In the genomic region with DNA sequence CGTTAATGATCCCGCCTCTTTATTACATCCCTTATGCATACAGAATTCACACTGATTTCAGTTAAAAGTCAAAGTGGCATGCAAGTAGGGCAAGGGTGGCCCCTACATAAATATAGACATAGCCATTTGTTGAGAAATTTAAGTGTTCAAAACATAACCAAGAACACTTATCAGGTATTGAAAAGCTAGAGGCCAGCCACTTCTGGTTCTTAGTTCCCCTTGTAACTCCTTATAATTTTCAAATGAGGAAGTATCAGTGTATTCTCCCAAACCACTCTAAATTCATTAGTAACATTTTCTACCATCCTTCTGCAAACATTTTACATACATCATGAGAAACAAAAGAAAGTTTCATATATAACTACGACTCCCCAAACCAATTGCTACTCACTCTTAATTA, we compare ENCODE assay signal across 13 cellular contexts. TPM values are rescaled to one million over a fixed set of nuclear protein-coding genes. Genes with fewer than 3 reads are reported as not detected.
DNase-seq lines count a peak whose midpoint lies in the region; ATAC-seq, FAIRE-seq and TF ChIP-seq lines count a peak whose summit lies in the region.
"Had no signal": no experiment of that assay in that cellular context is flagged by ENCODE, and none has a peak within 500 bp of the region (broad histone marks: within the 10 kb centered on the region; RNA-seq: fewer than 3 reads in every experiment).

No MANE protein-coding gene starts in this region.

- ATAC-seq in GM19463 (IDR thresholded peaks at IDR 0.05; ENCODE audit: unreplicated experiment) = peak; percentile 71
- ATAC-seq in HG03039 (IDR thresholded peaks at IDR 0.05; ENCODE audit: unreplicated experiment) = peak; percentile 74
- ATAC-seq: SK-N-SH treated with all-trans-retinoic acid at 6 μM for 48 hours had no signal

- no peak for TF ChIP-seq EP300 in tibial nerve (IDR thresholded peaks at IDR 0.05)

- H3K27me3 ChIP-seq in tibial artery (no peaks in the 10 kb centered on the region), tibial nerve (no peaks in the 10 kb centered on the region)

- DNase-seq in D721Med (ENCODE audit: insufficient read length, low spot score) (no peak), NOMO-1 treated with DMSO at 0.1 percent for 48 hours (lab: John Stamatoyannopoulos, UW; ENCODE audit: unreplicated experiment) (peak; percentile 82), tibial artery (no peak), tibial nerve (ENCODE audit: low spot score in 2 of 2) (no peak)
- no peak for DNase-seq in stimulated activated CD4-positive, alpha-beta T cell treated with anti-CD3 and anti-CD28 coated beads, Interleukin-1b, Interleukin-23, amount 100 ng/mL, for 48 hours
- no peak for DNase-seq in activated CD4-positive, CD25-positive, alpha-beta regulatory T cell (lab: John Stamatoyannopoulos, UW)
- DNase-seq: activated CD4-positive, alpha-beta T cell treated with anti-CD3 and anti-CD28 coated beads, Interleukin-2, amount 10 ng/mL, durations not matched to agents 7 days and 5 days; anterior cingulate cortex; NCI-H187 treated with DMSO at 0.1 percent for 48 hours had no signal

- intact Hi-C loops in tibial artery (cut with DNase I; ENCODE audit: low total_unique reads) = no loop called here

- WGBS in tibial nerve, 2 donors = 72 to 84% methylated on average over 3 of the region's 3 CpGs

- H3K9me3 ChIP-seq in tibial artery (no peaks in the 10 kb centered on the region), tibial nerve (no peaks in the 10 kb centered on the region)

- FAIRE-seq in D721Med (lab: Jason Lieb, UNC) = peak; percentile 11
- FAIRE-seq: urothelium cell line had no signal

- H3K36me3 ChIP-seq in tibial artery (no peaks in the 10 kb centered on the region), tibial nerve (no peaks in the 10 kb centered on the region)

- TF ChIP-seq POLR2A in tibial nerve (IDR thresholded peaks at IDR 0.05) = no peak

- H3K4me1 ChIP-seq in tibial artery (no peaks in the 10 kb centered on the region), tibial nerve (peaks cover 0 to 3% (median under 1%) of the 10 kb centered on the region in 4 donors)

- no peak overlapping the region for H3K27ac ChIP-seq in tibial artery
- no peak overlapping the region for H3K27ac ChIP-seq in tibial nerve

- H3K4me3 ChIP-seq in tibial artery (no peak overlapping the region), tibial nerve (no peak overlapping the region)

- no peak for TF ChIP-seq CTCF in D721Med (IDR thresholded peaks at IDR 0.05; ENCODE audit: insufficient read depth, missing control alignments)
- no peak for TF ChIP-seq CTCF in tibial artery (IDR thresholded peaks at IDR 0.05)
- TF ChIP-seq CTCF in tibial nerve (IDR thresholded peaks at IDR 0.05) = no peak

RNA-seq across cellular contexts. Expression of gene ARL5A, which starts 5.8 kb away (rescaled TPM):
- 10 to 100 TPM; 21.6 to 40.2 (median 29.9) TPM for total RNA-seq in tibial nerve
